In genomic region chr18:58887613-58887963, GRCh38 we compare ENCODE assay signal across 8 cellular contexts. TPM values are rescaled to one million over a fixed set of nuclear protein-coding genes. Genes with fewer than 3 reads are reported as not detected.
DNase-seq lines count a peak whose midpoint lies in the region; ATAC-seq and TF ChIP-seq lines count a peak whose summit lies in the region.

No MANE protein-coding gene starts in this region.

- POLR2A ChIA-PET in GM10248 (lab: Yijun Ruan, JAX): no interaction called here

- peak; percentile 38 for DNase-seq in GM10248 (ENCODE audit: extremely low spot score)
- peak; percentile 97 for DNase-seq in RPMI7951 (ENCODE audit: low read depth)
- peak; percentile 62 for DNase-seq in epidermal melanocyte (ENCODE audit: insufficient read length, low spot score)
- DNase-seq in nephron progenitor cell: no peak
- DNase-seq in activated CD4-positive, alpha-beta T cell treated with anti-CD3 and anti-CD28 coated beads, Interleukin-2, amount 50 U/mL, for 1 hour: no peak
- no peak for DNase-seq in NCI-H146 (lab: John Stamatoyannopoulos, UW)

- peak overlapping the region; percentile 84 for H3K27ac Mint-ChIP-seq in nephron progenitor cell

- CTCF ChIA-PET in GM10248 (lab: Yijun Ruan, JAX): interaction anchor here (1.5 kb wide), 1 partner anchor 183 kb away, joined by 3 read pairs; no protein-coding TSS in a partner anchor

- no peak for TF ChIP-seq CTCF in GM10248 (IDR thresholded peaks at IDR 0.05; ENCODE audit: control extremely low read depth, extremely low read depth, low read depth, missing control alignments)
- TF ChIP-seq CTCF in nephron progenitor cell (IDR thresholded peaks at IDR 0.05): no peak

- no peak overlapping the region for H3K4me3 Mint-ChIP-seq in nephron progenitor cell

- no peaks in the 10 kb centered on the region for H3K27me3 Mint-ChIP-seq in nephron progenitor cell (ENCODE audit: low read depth, poor library complexity)

- peaks cover 72% of the 10 kb centered on the region for H3K36me3 Mint-ChIP-seq in nephron progenitor cell (ENCODE audit: low read depth)

- no peaks in the 10 kb centered on the region for H3K9me3 Mint-ChIP-seq in nephron progenitor cell

- peaks cover 22% of the 10 kb centered on the region for H3K4me1 Mint-ChIP-seq in nephron progenitor cell

- ATAC-seq in HG02678 (IDR thresholded peaks at IDR 0.05; ENCODE audit: unreplicated experiment): peak; percentile 88
- ATAC-seq in SK-N-SH treated with all-trans-retinoic acid at 6 μM for 48 hours: no peak

TF ChIP-seq in SK-N-SH treated with all-trans-retinoic acid at 6 μM for 48 hours, 23 proteins besides CTCF, POLR2A, EP300 and RAD21:
- TF ChIP-seq ZFP3 (CRISPR knock-in tag; IDR thresholded peaks at IDR 0.05): no peak
- no peak for TF ChIP-seq RARB (CRISPR knock-in tag; IDR thresholded peaks at IDR 0.05)
- TF ChIP-seq ZNF565 (CRISPR knock-in tag; conservative IDR thresholded peaks at IDR 0.05; ENCODE audit: low read depth): no peak
- no peak for TF ChIP-seq PPARA (CRISPR knock-in tag; IDR thresholded peaks at IDR 0.05; ENCODE audit: borderline replicate concordance)
- TF ChIP-seq ZNF8 (CRISPR knock-in tag; IDR thresholded peaks at IDR 0.05): no peak
- no peak for TF ChIP-seq CSDC2 (CRISPR knock-in tag; IDR thresholded peaks at IDR 0.05)
- no peak for TF ChIP-seq CREB5 (CRISPR knock-in tag; IDR thresholded peaks at IDR 0.05; ENCODE audit: low read depth)
- no peak for TF ChIP-seq ARNTL (CRISPR knock-in tag; IDR thresholded peaks at IDR 0.05; ENCODE audit: borderline replicate concordance, low read depth)
- TF ChIP-seq CSRNP3 (CRISPR knock-in tag; IDR thresholded peaks at IDR 0.05): no peak
- no peak for TF ChIP-seq OSR1 (CRISPR knock-in tag; IDR thresholded peaks at IDR 0.05)
- TF ChIP-seq ZFP30 (CRISPR knock-in tag; IDR thresholded peaks at IDR 0.05): no peak
- TF ChIP-seq GLIS3 (CRISPR knock-in tag; IDR thresholded peaks at IDR 0.05): no peak

RNA-seq across cellular contexts. Expression of gene ZNF532, which starts 22.9 kb away (rescaled TPM):
- 16.8 and 17.8 TPM in 2 replicates for total RNA-seq in RPMI7951 (2014; rRNA removed; shearing (Covaris generic))

Comparison
In these comparisons a context has a peak if more than half of its experiments do, and no peak if none do; other contexts are left out.
1. DNase-seq: peak in GM10248 (single experiment), RPMI7951 (single experiment) and epidermal melanocyte (single experiment); none in nephron progenitor cell (single experiment), activated CD4-positive, alpha-beta T cell treated with anti-CD3 and anti-CD28 coated beads, Interleukin-2, amount 50 U/mL, for 1 hour (single experiment) and NCI-H146 (single experiment).